8 cellular contexts compared by ENCODE assay signal in the genomic region with DNA sequence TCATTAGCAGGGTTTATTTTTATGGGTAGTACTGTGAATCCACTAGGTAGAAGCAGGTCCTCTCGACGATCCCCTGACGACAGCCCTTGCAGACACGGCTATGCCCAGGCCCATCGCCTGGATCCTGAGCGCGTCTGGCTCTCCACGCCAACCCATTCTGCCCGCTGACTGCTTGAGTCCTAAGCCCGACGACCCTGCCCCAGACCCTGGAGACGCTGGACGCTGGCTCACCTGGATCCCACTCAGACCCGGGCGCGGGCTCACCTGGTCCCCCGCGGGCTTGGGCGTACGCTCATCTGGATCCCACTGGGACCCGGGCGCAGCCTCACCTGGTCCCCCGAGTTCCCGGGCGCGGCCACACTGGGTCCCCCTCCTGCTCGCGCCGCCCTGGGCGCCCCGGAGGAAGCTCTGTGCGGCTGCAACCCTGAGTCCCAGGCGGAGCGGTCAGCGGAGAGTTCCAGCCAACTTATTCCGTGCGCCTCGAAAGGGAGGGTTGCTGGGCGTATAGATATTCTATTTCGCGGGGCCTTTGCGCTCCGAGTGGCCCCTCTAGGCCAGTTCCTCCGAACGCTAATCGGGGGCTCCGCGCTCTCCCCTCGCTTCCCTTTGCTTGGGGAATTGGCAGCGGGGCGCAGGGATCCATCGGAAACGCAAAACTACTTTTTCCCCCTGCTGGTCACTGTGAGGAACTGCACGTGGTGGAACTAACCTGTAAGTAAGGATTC.
DNase-seq lines count a peak whose midpoint lies in the region; ATAC-seq and TF ChIP-seq lines count a peak whose summit lies in the region.

No MANE protein-coding gene starts in this region.

- H3K4me3 ChIP-seq in HUES6 (ENCODE audit: low read depth, low read length), result peak overlapping the region; percentile 82

- H3K9me3 ChIP-seq in HUES6 (ENCODE audit: control insufficient read depth, insufficient read depth, low read depth, low read length), result peaks cover 6% of the 10 kb centered on the region; the same call in 1 of the 2 replicates

- H3K4me3 Mint-ChIP-seq in nephron progenitor cell, result peak overlapping the region; percentile 89

- H3K27ac ChIP-seq in HUES6 (ENCODE audit: low read depth, low read length) (peak overlapping the region; percentile 83), foreskin keratinocyte (no peak overlapping the region)

- H3K4me1 ChIP-seq in HUES6 (ENCODE audit: control insufficient read depth, insufficient read depth, low read length) (peaks cover 22% of the 10 kb centered on the region), foreskin keratinocyte (no peaks in the 10 kb centered on the region)

- DNase-seq in SIG-M5 treated with dmso at 0.1 percent for 504 hours (lab: John Stamatoyannopoulos, UW; ENCODE audit: unreplicated experiment) (peak; percentile 36), SIG-M5 (lab: John Stamatoyannopoulos, UW) (no peak), OCI-M2 (lab: John Stamatoyannopoulos, UW; ENCODE audit: unreplicated experiment) (peak; percentile 4), foreskin keratinocyte (peak; percentile 47 to 66), nephron progenitor cell (peak; percentile 74), superior temporal gyrus (ENCODE audit: extremely low spot score) (peak; percentile 91)
- DNase-seq in activated effector memory CD4-positive, alpha-beta T cell treated with anti-CD3 and anti-CD28 coated beads, Interleukin-2, amount 50 U/mL, for 16 hours, result peak; percentile 79

- peak; percentile 81 for ATAC-seq in foreskin keratinocyte

- no peaks in the 10 kb centered on the region for H3K4me1 Mint-ChIP-seq in nephron progenitor cell

- peaks cover 29% of the 10 kb centered on the region for H3K27me3 Mint-ChIP-seq in nephron progenitor cell (ENCODE audit: low read depth, poor library complexity)

- no peak overlapping the region for H3K27ac Mint-ChIP-seq in nephron progenitor cell

- no peaks in the 10 kb centered on the region for H3K36me3 Mint-ChIP-seq in nephron progenitor cell (ENCODE audit: low read depth)

- H3K27me3 ChIP-seq in HUES6 (ENCODE audit: control insufficient read depth, insufficient read depth, low read length) (no peaks in the 10 kb centered on the region), foreskin keratinocyte (no peaks in the 10 kb centered on the region)

- peak overlapping the region; percentile 90 for H3K9ac ChIP-seq in HUES6 (ENCODE audit: low read length)

- H3K9me3 Mint-ChIP-seq in nephron progenitor cell, result peaks cover 6% of the 10 kb centered on the region

- TF ChIP-seq CTCF in foreskin keratinocyte (conservative IDR thresholded peaks at IDR 0.05) (peak; percentile 80), nephron progenitor cell (IDR thresholded peaks at IDR 0.05) (peak; percentile 96)

- peaks cover 11% of the 10 kb centered on the region for H3K36me3 ChIP-seq in HUES6 (ENCODE audit: control insufficient read depth, insufficient read depth, low read length)
